ENCODE assay signal across 24 cellular contexts in genomic region chr9:117470455-117470854, GRCh38.
"Had no signal": no experiment of that assay in that cellular context is flagged by ENCODE, and none has a peak within 500 bp of the region (broad histone marks: within the 10 kb centered on the region; RNA-seq: fewer than 3 reads in every experiment).

No MANE protein-coding gene starts in this region.

- H3K27ac ChIP-seq: ascending aorta, breast epithelium, cardiac muscle cell, colonic mucosa had no signal

- H3K4me3 ChIP-seq: ascending aorta, breast epithelium, cardiac muscle cell, colonic mucosa had no signal

- H3K4me1 ChIP-seq: ascending aorta, breast epithelium, colonic mucosa had no signal

- FAIRE-seq: frontal cortex had no signal

- H3K9me3 ChIP-seq: ascending aorta, breast epithelium, colonic mucosa had no signal

- DNase-seq: activated CD4-positive, alpha-beta memory T cell treated with anti-CD3 and anti-CD28 coated beads, Interleukin-2, amount 10 ng/mL, durations not matched to agents 7 days and 5 days; activated CD4-positive, alpha-beta T cell treated with anti-CD3 and anti-CD28 coated beads for 1 hour; activated CD4-positive, alpha-beta T cell treated with anti-CD3 and anti-CD28 coated beads for 4 hours; activated CD4-positive, alpha-beta T cell treated with anti-CD3 and anti-CD28 coated beads, Interleukin-2, amount 10 ng/mL, durations not matched to agents 7 days and 5 days; activated CD4-positive, alpha-beta T cell treated with anti-CD3 and anti-CD28 coated beads, Interleukin-2, amount 50 U/mL, for 4 hours; activated effector memory CD4-positive, alpha-beta T cell treated with anti-CD3 and anti-CD28 coated beads, Interleukin-2, amount 50 U/mL, for 16 hours; activated naive CD4-positive, alpha-beta T cell; activated naive CD4-positive, alpha-beta T cell treated with anti-CD3 and anti-CD28 coated beads, Interleukin-2, amount 10 ng/mL, durations not matched to agents 7 days and 5 days; activated naive CD8-positive, alpha-beta T cell treated with anti-CD3 and anti-CD28 coated beads, Interleukin-2, amount 10 ng/mL, durations not matched to agents 7 days and 5 days; activated T-cell treated with anti-CD3 and anti-CD28 coated beads, Interleukin-2, amount 50 U/mL, for 1 hour; activated T-cell treated with anti-CD3 and anti-CD28 coated beads, Interleukin-2, amount 50 U/mL, for 48 hours; central memory CD4-positive, alpha-beta T cell; cerebellar nuclear complex; colonic mucosa; effector CD8-positive, alpha-beta T cell; foreskin fibroblast; head of caudate nucleus; T-helper 1 cell; T-helper 17 cell; T1000 had no signal

- H3K36me3 ChIP-seq: ascending aorta, breast epithelium, cardiac muscle cell, colonic mucosa had no signal

- H3K27me3 ChIP-seq: ascending aorta, breast epithelium, cardiac muscle cell, colonic mucosa had no signal
